ENCODE assay signal across 26 cellular contexts in genomic region chr5:35138232-35138631, GRCh38.
DNase-seq lines count a peak whose midpoint lies in the region; ATAC-seq, FAIRE-seq and TF ChIP-seq lines count a peak whose summit lies in the region.
"Had no signal": no experiment of that assay in that cellular context is flagged by ENCODE, and none has a peak within 500 bp of the region (broad histone marks: within the 10 kb centered on the region; RNA-seq: fewer than 3 reads in every experiment).

No MANE protein-coding gene starts in this region.

- dilution Hi-C loops in IMR-90 (cut with HindIII; ENCODE audit: low sequenced_read_pairs, unreplicated experiment): no loop called here

- intact Hi-C loops in IMR-90 (cut with micrococcal nuclease): no loop called here
- intact Hi-C loops in colonic mucosa (cut with DNase I): no loop called here
- intact Hi-C loops in activated CD4-positive, alpha-beta T cell treated with anti-CD3 and anti-CD28 coated beads for 36 hours (cut with DNase I, micrococcal nuclease): no loop called here

- H2BK15ac ChIP-seq in IMR-90 (ENCODE audit: low read depth, low read length): no peak overlapping the region

- H3K27ac Mint-ChIP-seq in activated CD4-positive, alpha-beta T cell treated with anti-CD3 and anti-CD28 coated beads for 36 hours: no peak overlapping the region
- H3K27ac Mint-ChIP-seq: activated CD8-positive, alpha-beta memory T cell treated with anti-CD3 and anti-CD28 coated beads, Interleukin-2, amount 10 ng/mL, durations not matched to agents 7 days and 5 days; activated T-helper 2 cell treated with anti-CD3 and anti-CD28 coated beads, Interferon-gamma antibody, Interleukin-2, Interleukin-4, amounts not matched to agents 10 μg/mL and 5 μg/mL and 100 μg/mL, durations not matched to agents 14 hours and 24 hours and 36 hours; CD8-positive, alpha-beta memory T cell; mesothelial cell of epicardium; nephron progenitor cell; T-cell had no signal

- no peaks in the 10 kb centered on the region for H3K9me3 Mint-ChIP-seq in activated CD4-positive, alpha-beta T cell treated with anti-CD3 and anti-CD28 coated beads for 36 hours (ENCODE audit: low read depth)
- H3K9me3 Mint-ChIP-seq: activated T-helper 2 cell treated with anti-CD3 and anti-CD28 coated beads, Interferon-gamma antibody, Interleukin-2, Interleukin-4, amounts not matched to agents 10 μg/mL and 5 μg/mL and 100 μg/mL, durations not matched to agents 14 hours and 24 hours and 36 hours; CD8-positive, alpha-beta memory T cell; mesothelial cell of epicardium had no signal

- no peak overlapping the region for H2AFZ ChIP-seq in IMR-90 (replicated peaks; ENCODE audit: low read length, poor library complexity)
- peak overlapping the region; percentile 44 for H2AFZ ChIP-seq in osteoblast (ENCODE audit: low read length)

- H3K36me3 ChIP-seq in BJ (ENCODE audit: control insufficient read depth, insufficient read depth, low read length): no peaks in the 10 kb centered on the region
- no peaks in the 10 kb centered on the region for H3K36me3 ChIP-seq in IMR-90 (ENCODE audit: control insufficient read depth, insufficient read depth, low read length)
- no peaks in the 10 kb centered on the region for H3K36me3 ChIP-seq in osteoblast (ENCODE audit: insufficient read depth, low read length)
- no peaks in the 10 kb centered on the region for H3K36me3 ChIP-seq in colonic mucosa

- WGBS in IMR-90 (ENCODE audit: extremely low coverage in 2 of 2, insufficient read length in 1 of 2), 2 experiments: no CpG with 5 or more reads among the region's 1 CpG

- no peak overlapping the region for H3K18ac ChIP-seq in IMR-90 (ENCODE audit: low read depth, low read length)

- peak overlapping the region; percentile 46 for H2BK5ac ChIP-seq in IMR-90 (ENCODE audit: low read depth, low read length, poor library complexity, severe bottlenecking)

- no peaks in the 10 kb centered on the region for H3K79me2 ChIP-seq in osteoblast (ENCODE audit: insufficient read depth, low read length)

- H3K27me3 Mint-ChIP-seq in activated CD4-positive, alpha-beta T cell treated with anti-CD3 and anti-CD28 coated beads for 36 hours: peaks cover 45% of the 10 kb centered on the region

- H3K9ac ChIP-seq in IMR-90 (ENCODE audit: low read depth, low read length) (no peak overlapping the region), colonic mucosa (ENCODE audit: low read depth in 2 of 2, low read length in 2 of 2) (no peak overlapping the region)

- H3K4me1 ChIP-seq in IMR-90 (ENCODE audit: control insufficient read depth, insufficient read depth, low read length) (peaks cover 6% of the 10 kb centered on the region), osteoblast (ENCODE audit: insufficient read depth, low read length) (peaks cover 32% of the 10 kb centered on the region), colonic mucosa (no peaks in the 10 kb centered on the region)

- no peak for TF ChIP-seq POLR2A in IMR-90 (IDR thresholded peaks at IDR 0.05; ENCODE audit: low read depth, low read length)

- BruUV-seq in IMR-90 (replicated peaks; lab: Mats Ljungman, UMichigan): no TSS peak

- H3K79me1 ChIP-seq in IMR-90 (ENCODE audit: low read depth in 1 of 2, low read length in 2 of 2): no peaks in the 10 kb centered on the region

- H4K5ac ChIP-seq in IMR-90 (ENCODE audit: low read depth, low read length): no peak overlapping the region

- in situ Hi-C loops in IMR-90 (cut with MboI; ENCODE audit: low sequenced_read_pairs): no loop called here

- POLR2A ChIA-PET in BJ (lab: Charles Lee) (no interaction called here), IMR-90 (lab: Charles Lee; ENCODE audit: unreplicated experiment) (no interaction called here)
- POLR2A ChIA-PET in activated CD4-positive, alpha-beta T cell treated with anti-CD3 and anti-CD28 coated beads for 36 hours (lab: Charles Lee): no interaction called here

- H3K9me3 ChIP-seq in IMR-90 (ENCODE audit: control insufficient read depth, insufficient read depth, low read length) (no peaks in the 10 kb centered on the region), osteoblast (ENCODE audit: low read depth, low read length) (no peaks in the 10 kb centered on the region), colonic mucosa (no peaks in the 10 kb centered on the region)

- H3K4me3 ChIP-seq in BJ (ENCODE audit: low read depth, low read length) (no peak overlapping the region), IMR-90 (ENCODE audit: insufficient read depth, low read depth, low read length) (no peak overlapping the region), osteoblast (ENCODE audit: insufficient read depth, low read length) (no peak overlapping the region), colonic mucosa (no peak overlapping the region)
- H3K4me3 ChIP-seq: skin epidermis had no signal

- H3K14ac ChIP-seq in IMR-90 (replicated peaks; ENCODE audit: low read depth, low read length): no peak overlapping the region

- H2BK20ac ChIP-seq in IMR-90 (ENCODE audit: low read depth, low read length): no peak overlapping the region

- H3K9me1 ChIP-seq in IMR-90 (ENCODE audit: insufficient read depth, low read length): no peaks in the 10 kb centered on the region

- H3K27ac ChIP-seq in IMR-90 (ENCODE audit: insufficient read depth, low read length) (no peak overlapping the region), osteoblast (ENCODE audit: low read depth, low read length) (peak overlapping the region; percentile 80), colonic mucosa (no peak overlapping the region), caudate nucleus (ENCODE audit: low read depth, low read length) (no peak overlapping the region)

- H3K4me2 ChIP-seq in IMR-90 (ENCODE audit: low read depth, low read length) (peak overlapping the region; percentile 61; the same call in 1 of the 2 replicates), osteoblast (ENCODE audit: insufficient read depth, low read length) (peak overlapping the region; percentile 9)

- TF ChIP-seq RAD21 in IMR-90 (IDR thresholded peaks at IDR 0.05; ENCODE audit: low read length): no peak

- H3K36me3 Mint-ChIP-seq in activated CD4-positive, alpha-beta T cell treated with anti-CD3 and anti-CD28 coated beads for 36 hours (ENCODE audit: low read depth): no peaks in the 10 kb centered on the region
- H3K36me3 Mint-ChIP-seq: activated CD8-positive, alpha-beta memory T cell treated with anti-CD3 and anti-CD28 coated beads, Interleukin-2, amount 10 ng/mL, durations not matched to agents 7 days and 5 days; mesothelial cell of epicardium; T-cell had no signal

- no peak for TF ChIP-seq CTCF in BJ (IDR thresholded peaks at IDR 0.05; ENCODE audit: insufficient read depth, low read depth, low read length)
- no peak for TF ChIP-seq CTCF in IMR-90 (conservative IDR thresholded peaks at IDR 0.05; ENCODE audit: low read depth, low read length)
- TF ChIP-seq CTCF in osteoblast (IDR thresholded peaks at IDR 0.05; ENCODE audit: extremely low read depth, low read depth, low read length): no peak
- TF ChIP-seq CTCF in colonic mucosa (IDR thresholded peaks at IDR 0.05): no peak

- DNase-seq in BJ (ENCODE audit: low read depth): peak; percentile 94
- DNase-seq in IMR-90: peak; percentile 57
- peak; percentile 26 for DNase-seq in osteoblast (ENCODE audit: insufficient read length, low spot score, missing footprints)
- DNase-seq in colonic mucosa: no peak
- no peak for DNase-seq in caudate nucleus (lab: John Stamatoyannopoulos, UW)
- DNase-seq in activated CD4-positive, alpha-beta T cell treated with anti-CD3 and anti-CD28 coated beads for 36 hours: no peak
- DNase-seq: activated CD4-positive, alpha-beta T cell treated with anti-CD3 and anti-CD28 coated beads for 48 hours; activated CD8-positive, alpha-beta memory T cell treated with anti-CD3 and anti-CD28 coated beads, Interleukin-2, amount 10 ng/mL, durations not matched to agents 7 days and 5 days; CD8-positive, alpha-beta memory T cell; NCI-H187; NCI-H345; NCI-H82; nephron progenitor cell; OCI-M1; posterior cingulate gyrus; SHP77 treated with DMSO at 0.1 percent for 48 hours; stimulated activated CD4-positive, alpha-beta T cell treated with anti-CD3 and anti-CD28 coated beads, Interleukin-2, amount 100 ng/mL, for 48 hours; stimulated activated naive CD4-positive, alpha-beta T cell treated with Interleukin-2 at 50 U/mL for 16 hours; T-cell had no signal

- no peaks in the 10 kb centered on the region for H3K27me3 ChIP-seq in BJ (ENCODE audit: control insufficient read depth, insufficient read depth, low read length)
- H3K27me3 ChIP-seq in IMR-90 (ENCODE audit: control insufficient read depth, insufficient read depth, low read length): no peaks in the 10 kb centered on the region; the same call in 1 of the 2 replicates
- no peaks in the 10 kb centered on the region for H3K27me3 ChIP-seq in osteoblast (ENCODE audit: insufficient read depth, low read length)
- no peaks in the 10 kb centered on the region for H3K27me3 ChIP-seq in colonic mucosa

- no peak overlapping the region for H3K4me3 Mint-ChIP-seq in activated CD4-positive, alpha-beta T cell treated with anti-CD3 and anti-CD28 coated beads for 36 hours
- H3K4me3 Mint-ChIP-seq: activated CD8-positive, alpha-beta memory T cell treated with anti-CD3 and anti-CD28 coated beads, Interleukin-2, amount 10 ng/mL, durations not matched to agents 7 days and 5 days; CD8-positive, alpha-beta memory T cell; mesothelial cell of epicardium; nephron progenitor cell; T-cell had no signal

- no peak overlapping the region for H3K23ac ChIP-seq in IMR-90 (ENCODE audit: low read depth, low read length)

- H3K56ac ChIP-seq in IMR-90 (ENCODE audit: extremely low read depth, insufficient read depth, low read length): no peak overlapping the region

- peaks cover 12% of the 10 kb centered on the region for H3K4me1 Mint-ChIP-seq in activated CD4-positive, alpha-beta T cell treated with anti-CD3 and anti-CD28 coated beads for 36 hours
- H3K4me1 Mint-ChIP-seq: activated CD8-positive, alpha-beta memory T cell treated with anti-CD3 and anti-CD28 coated beads, Interleukin-2, amount 10 ng/mL, durations not matched to agents 7 days and 5 days; CD8-positive, alpha-beta memory T cell; mesothelial cell of epicardium had no signal

- H3K4ac ChIP-seq in IMR-90 (ENCODE audit: low read depth, low read length): no peak overlapping the region

- H2AK9ac ChIP-seq in IMR-90 (replicated peaks; ENCODE audit: low read depth, low read length, poor library complexity): no peak overlapping the region

- peak overlapping the region; percentile 21; the same call in 1 of the 2 replicates for H2BK120ac ChIP-seq in IMR-90 (ENCODE audit: low read depth, low read length)

- peak; percentile 50 for FAIRE-seq in endometrium (lab: Jason Lieb, UNC)
- FAIRE-seq: TTC549 had no signal

- CTCF ChIA-PET in BJ (lab: Yijun Ruan, JAX): no interaction called here
- CTCF ChIA-PET in IMR-90 (lab: Yijun Ruan, JAX): interaction anchor here (0.9 to 1.5 kb wide), 2 partner anchors 15 to 61 kb away, joined by 3 read pairs; no protein-coding TSS in a partner anchor
- CTCF ChIA-PET in activated CD4-positive, alpha-beta T cell treated with anti-CD3 and anti-CD28 coated beads for 36 hours (lab: Charles Lee): interaction anchor here (0.6 kb wide), 1 partner anchor 141 kb away, joined by 3 read pairs; no protein-coding TSS in a partner anchor

- ATAC-seq in IMR-90 (ENCODE audit: low read depth) (peak; percentile 73), HG03097 (IDR thresholded peaks at IDR 0.05; ENCODE audit: low FRiP score, unreplicated experiment) (no peak)
- ATAC-seq in activated CD4-positive, alpha-beta T cell treated with anti-CD3 and anti-CD28 coated beads for 36 hours: no peak
- ATAC-seq: activated CD8-positive, alpha-beta memory T cell treated with anti-CD3 and anti-CD28 coated beads, Interleukin-2, amount 10 ng/mL, durations not matched to agents 7 days and 5 days; left lobe of liver; T-cell had no signal

- H4K8ac ChIP-seq in IMR-90 (ENCODE audit: low read depth in 2 of 2, low read length in 2 of 2): no peak overlapping the region

- no peak overlapping the region for H2AK5ac ChIP-seq in IMR-90 (ENCODE audit: low read depth, low read length)

- no peaks in the 10 kb centered on the region for H4K20me1 ChIP-seq in IMR-90 (ENCODE audit: insufficient read depth, low read length)
- H4K20me1 ChIP-seq in osteoblast (ENCODE audit: insufficient read depth, low read length): no peaks in the 10 kb centered on the region

- no peak overlapping the region for H4K91ac ChIP-seq in IMR-90 (ENCODE audit: insufficient read depth, low read depth, low read length)

Comparison
In these comparisons a context has a peak if more than half of its experiments do, and no peak if none do; other contexts are left out.
1. DNase-seq: peak in BJ (single experiment), IMR-90 (single experiment) and osteoblast (single experiment); none in colonic mucosa (single experiment), caudate nucleus (0 of 61) and activated CD4-positive, alpha-beta T cell treated with anti-CD3 and anti-CD28 coated beads for 36 hours (single experiment).